In the genomic region with DNA sequence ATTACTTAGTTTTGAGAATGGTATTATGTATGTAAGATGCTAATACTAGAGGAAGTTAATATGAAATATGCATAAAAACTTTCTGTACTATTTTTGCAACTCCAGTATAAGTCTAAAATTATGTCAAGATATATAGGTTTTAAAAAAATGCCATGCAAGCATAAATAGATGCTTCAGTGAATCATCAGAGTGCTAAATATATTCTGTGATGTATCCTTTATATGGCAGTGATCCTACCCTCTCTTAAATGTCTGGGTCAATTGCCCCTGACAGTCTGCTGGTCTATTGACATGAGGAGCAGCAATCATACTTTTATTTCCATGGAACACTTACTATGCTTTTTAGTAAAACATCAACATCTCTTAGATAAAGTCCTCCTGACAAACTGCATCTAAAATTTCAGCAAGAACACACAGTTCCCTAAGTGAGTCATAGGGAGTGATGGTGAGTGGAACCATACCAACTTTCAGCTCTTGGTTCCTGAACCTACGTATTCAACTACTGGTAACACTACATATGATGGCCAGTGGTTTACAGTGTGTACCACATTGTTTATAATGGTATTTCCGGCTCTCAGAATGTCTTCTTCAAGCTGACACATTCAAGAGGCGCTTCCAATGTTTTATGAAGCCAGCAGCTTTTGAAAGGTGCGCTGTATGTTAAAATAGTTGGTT, we compare ENCODE assay signal across 2 cellular contexts.
TF ChIP-seq lines count a peak whose summit lies in the region.

No MANE protein-coding gene starts in this region.

TF ChIP-seq in SK-N-SH treated with all-trans-retinoic acid at 6 μM for 48 hours, 23 proteins besides CTCF, POLR2A, EP300 and RAD21 (continued from another document):
- TF ChIP-seq, protein P1, sequence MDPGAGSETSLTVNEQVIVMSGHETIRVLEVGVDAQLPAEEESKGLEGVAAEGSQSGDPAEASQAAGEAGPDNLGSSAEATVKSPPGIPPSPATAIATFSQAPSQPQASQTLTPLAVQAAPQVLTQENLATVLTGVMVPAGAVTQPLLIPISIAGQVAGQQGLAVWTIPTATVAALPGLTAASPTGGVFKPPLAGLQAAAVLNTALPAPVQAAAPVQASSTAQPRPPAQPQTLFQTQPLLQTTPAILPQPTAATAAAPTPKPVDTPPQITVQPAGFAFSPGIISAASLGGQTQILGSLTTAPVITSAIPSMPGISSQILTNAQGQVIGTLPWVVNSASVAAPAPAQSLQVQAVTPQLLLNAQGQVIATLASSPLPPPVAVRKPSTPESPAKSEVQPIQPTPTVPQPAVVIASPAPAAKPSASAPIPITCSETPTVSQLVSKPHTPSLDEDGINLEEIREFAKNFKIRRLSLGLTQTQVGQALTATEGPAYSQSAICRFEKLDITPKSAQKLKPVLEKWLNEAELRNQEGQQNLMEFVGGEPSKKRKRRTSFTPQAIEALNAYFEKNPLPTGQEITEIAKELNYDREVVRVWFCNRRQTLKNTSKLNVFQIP (CRISPR knock-in tag; IDR thresholded peaks at IDR 0.05; ENCODE audit: borderline replicate concordance, low read depth): no peak

TF ChIP-seq in SK-N-SH, 30 proteins besides CTCF, POLR2A, EP300 and RAD21 (continued from another document):
- TF ChIP-seq, protein P2, sequence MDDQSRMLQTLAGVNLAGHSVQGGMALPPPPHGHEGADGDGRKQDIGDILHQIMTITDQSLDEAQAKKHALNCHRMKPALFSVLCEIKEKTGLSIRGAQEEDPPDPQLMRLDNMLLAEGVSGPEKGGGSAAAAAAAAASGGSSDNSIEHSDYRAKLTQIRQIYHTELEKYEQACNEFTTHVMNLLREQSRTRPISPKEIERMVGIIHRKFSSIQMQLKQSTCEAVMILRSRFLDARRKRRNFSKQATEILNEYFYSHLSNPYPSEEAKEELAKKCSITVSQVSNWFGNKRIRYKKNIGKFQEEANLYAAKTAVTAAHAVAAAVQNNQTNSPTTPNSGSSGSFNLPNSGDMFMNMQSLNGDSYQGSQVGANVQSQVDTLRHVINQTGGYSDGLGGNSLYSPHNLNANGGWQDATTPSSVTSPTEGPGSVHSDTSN (IDR thresholded peaks at IDR 0.05): no peak
- no peak for TF ChIP-seq POLR2AphosphoS5 (IDR thresholded peaks at IDR 0.05; ENCODE audit: low read depth, low read length)
- no peak for TF ChIP-seq NFIC (IDR thresholded peaks at IDR 0.05; ENCODE audit: borderline replicate concordance)
- TF ChIP-seq FOXJ3 (CRISPR knock-in tag; IDR thresholded peaks at IDR 0.05): no peak
- TF ChIP-seq NRF1 (IDR thresholded peaks at IDR 0.05; ENCODE audit: low read depth, low read length): no peak
- no peak for TF ChIP-seq GATA2 (CRISPR knock-in tag; IDR thresholded peaks at IDR 0.05)
- TF ChIP-seq, protein P3, sequence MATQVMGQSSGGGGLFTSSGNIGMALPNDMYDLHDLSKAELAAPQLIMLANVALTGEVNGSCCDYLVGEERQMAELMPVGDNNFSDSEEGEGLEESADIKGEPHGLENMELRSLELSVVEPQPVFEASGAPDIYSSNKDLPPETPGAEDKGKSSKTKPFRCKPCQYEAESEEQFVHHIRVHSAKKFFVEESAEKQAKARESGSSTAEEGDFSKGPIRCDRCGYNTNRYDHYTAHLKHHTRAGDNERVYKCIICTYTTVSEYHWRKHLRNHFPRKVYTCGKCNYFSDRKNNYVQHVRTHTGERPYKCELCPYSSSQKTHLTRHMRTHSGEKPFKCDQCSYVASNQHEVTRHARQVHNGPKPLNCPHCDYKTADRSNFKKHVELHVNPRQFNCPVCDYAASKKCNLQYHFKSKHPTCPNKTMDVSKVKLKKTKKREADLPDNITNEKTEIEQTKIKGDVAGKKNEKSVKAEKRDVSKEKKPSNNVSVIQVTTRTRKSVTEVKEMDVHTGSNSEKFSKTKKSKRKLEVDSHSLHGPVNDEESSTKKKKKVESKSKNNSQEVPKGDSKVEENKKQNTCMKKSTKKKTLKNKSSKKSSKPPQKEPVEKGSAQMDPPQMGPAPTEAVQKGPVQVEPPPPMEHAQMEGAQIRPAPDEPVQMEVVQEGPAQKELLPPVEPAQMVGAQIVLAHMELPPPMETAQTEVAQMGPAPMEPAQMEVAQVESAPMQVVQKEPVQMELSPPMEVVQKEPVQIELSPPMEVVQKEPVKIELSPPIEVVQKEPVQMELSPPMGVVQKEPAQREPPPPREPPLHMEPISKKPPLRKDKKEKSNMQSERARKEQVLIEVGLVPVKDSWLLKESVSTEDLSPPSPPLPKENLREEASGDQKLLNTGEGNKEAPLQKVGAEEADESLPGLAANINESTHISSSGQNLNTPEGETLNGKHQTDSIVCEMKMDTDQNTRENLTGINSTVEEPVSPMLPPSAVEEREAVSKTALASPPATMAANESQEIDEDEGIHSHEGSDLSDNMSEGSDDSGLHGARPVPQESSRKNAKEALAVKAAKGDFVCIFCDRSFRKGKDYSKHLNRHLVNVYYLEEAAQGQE (IDR thresholded peaks at IDR 0.05; ENCODE audit: low read depth, low read length): no peak
- TF ChIP-seq, protein P4, sequence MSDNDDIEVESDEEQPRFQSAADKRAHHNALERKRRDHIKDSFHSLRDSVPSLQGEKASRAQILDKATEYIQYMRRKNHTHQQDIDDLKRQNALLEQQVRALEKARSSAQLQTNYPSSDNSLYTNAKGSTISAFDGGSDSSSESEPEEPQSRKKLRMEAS (IDR thresholded peaks at IDR 0.05; ENCODE audit: low read depth): no peak
- TF ChIP-seq FOSL2 (IDR thresholded peaks at IDR 0.05; ENCODE audit: borderline replicate concordance, low read depth): no peak
- TF ChIP-seq, protein P5, sequence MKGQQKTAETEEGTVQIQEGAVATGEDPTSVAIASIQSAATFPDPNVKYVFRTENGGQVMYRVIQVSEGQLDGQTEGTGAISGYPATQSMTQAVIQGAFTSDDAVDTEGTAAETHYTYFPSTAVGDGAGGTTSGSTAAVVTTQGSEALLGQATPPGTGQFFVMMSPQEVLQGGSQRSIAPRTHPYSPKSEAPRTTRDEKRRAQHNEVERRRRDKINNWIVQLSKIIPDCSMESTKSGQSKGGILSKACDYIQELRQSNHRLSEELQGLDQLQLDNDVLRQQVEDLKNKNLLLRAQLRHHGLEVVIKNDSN (IDR thresholded peaks at IDR 0.05; ENCODE audit: borderline replicate concordance, low read depth): no peak
